In the genomic region with DNA sequence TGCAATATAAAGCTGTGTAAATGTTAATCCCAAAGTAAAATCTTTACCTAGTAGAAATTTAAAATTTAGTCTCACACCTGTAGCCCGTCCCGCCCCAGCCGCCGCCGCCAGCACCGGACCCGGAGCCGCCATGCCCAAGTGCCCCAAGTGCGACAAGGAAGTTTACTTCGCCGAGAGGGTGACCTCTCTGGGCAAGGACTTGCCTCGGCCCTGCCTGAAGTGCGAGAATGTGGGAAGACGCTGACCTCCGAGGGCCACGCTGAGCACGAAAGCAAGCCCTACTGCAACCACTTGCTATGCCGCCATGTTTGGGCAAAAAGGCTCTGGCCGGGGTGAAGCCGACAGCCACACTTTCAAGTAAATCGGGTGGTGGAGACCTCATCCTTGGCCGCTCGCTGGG, we compare ENCODE assay signal across 26 cellular contexts. TPM values are rescaled to one million over a fixed set of nuclear protein-coding genes. Genes with fewer than 3 reads are reported as not detected.
DNase-seq lines count a peak whose midpoint lies in the region; ATAC-seq, FAIRE-seq and TF ChIP-seq lines count a peak whose summit lies in the region.
"Had no signal": no experiment of that assay in that cellular context is flagged by ENCODE, and none has a peak within 500 bp of the region (broad histone marks: within the 10 kb centered on the region; RNA-seq: fewer than 3 reads in every experiment).

No MANE protein-coding gene starts in this region.

- DNase-seq in H7 (peak; percentile 34), K562 (ENCODE audit: extremely low read depth in 1 of 4, low spot score in 3 of 4) (no peak), iPS-NIHi7 (ENCODE audit: extremely low spot score) (peak; percentile 11), spleen (peak; percentile 53), kidney glomerular epithelial cell (lab: John Stamatoyannopoulos, UW) (no peak), NCI-H1436 treated with DMSO at 0.1 percent for 48 hours (lab: John Stamatoyannopoulos, UW) (no peak), mucosa of descending colon (no peak)
- DNase-seq: 8988T; ACHN; AML-193; BE2C; CD4-positive, alpha-beta T cell; CD8-positive, alpha-beta memory T cell; DMS 273 treated with DMSO at 0.1 percent for 48 hours; DMS79; EL; GDM1; GOT3; HFFc6 had no signal

- ATAC-seq in K562 (peak; percentile 57), GM19324 (IDR thresholded peaks at IDR 0.05; ENCODE audit: low FRiP score, unreplicated experiment) (no peak), mucosa of descending colon (no peak)
- ATAC-seq: A549, GM12878 had no signal

- POLR2A ChIA-PET in K562 (lab: Yijun Ruan, JAX) = interaction anchor here (1.0 kb wide), 1 partner anchor 72 kb away, joined by 3 read pairs; no protein-coding TSS in a partner anchor

- H3K27ac ChIP-seq in K562 (ENCODE audit: extremely low read depth, low read depth, low read length) (no peak overlapping the region), spleen (no peak overlapping the region)
- H3K27ac ChIP-seq: A549; BLaER1 treated with 17β-estradiol and CSF1 and Interleukin-3, amounts not matched to agents 10 nM and 100 nM had no signal

- H3K36me3 ChIP-seq in H7 (replicated peaks; ENCODE audit: control insufficient read depth, insufficient read depth, low read length) (no peaks in the 10 kb centered on the region), K562 (ENCODE audit: control insufficient read depth, insufficient read depth, low read length) (no peaks in the 10 kb centered on the region), spleen (no peaks in the 10 kb centered on the region), mucosa of descending colon (ENCODE audit: low read depth) (no peaks in the 10 kb centered on the region)
- H3K36me3 ChIP-seq: BE2C; BLaER1 treated with 17β-estradiol and CSF1 and Interleukin-3, amounts not matched to agents 10 nM and 100 nM; HAP-1 had no signal

- peak overlapping the region in 1 of 2 experiments; percentile 49; a peak in 2 of 4 replicates for H3K9ac ChIP-seq in K562 (ENCODE audit: insufficient read depth in 1 of 2, low read depth in 2 of 2, low read length in 2 of 2)
- H3K9ac ChIP-seq: BLaER1 treated with 17β-estradiol and CSF1 and Interleukin-3, amounts not matched to agents 10 nM and 100 nM had no signal

- H3K27me3 ChIP-seq in H7 (ENCODE audit: control insufficient read depth, insufficient read depth, low read length) = no peaks in the 10 kb centered on the region
- H3K27me3 ChIP-seq in K562 (ENCODE audit: control insufficient read depth in 2 of 2, insufficient read depth in 2 of 2, low read length in 2 of 2) = peaks cover 8 to 10% of the 10 kb centered on the region in 2 experiments; a peak in 3 of 5 replicates
- no peaks in the 10 kb centered on the region for H3K27me3 ChIP-seq in spleen (replicated peaks in 1 of 7)
- H3K27me3 ChIP-seq: BE2C; BLaER1 treated with 17β-estradiol and CSF1 and Interleukin-3, amounts not matched to agents 10 nM and 100 nM had no signal

- H4K20me1 ChIP-seq in K562 (replicated peaks; ENCODE audit: control insufficient read depth, insufficient read depth, low read length) = no peaks in the 10 kb centered on the region
- H4K20me1 ChIP-seq: BLaER1 treated with 17β-estradiol and CSF1 and Interleukin-3, amounts not matched to agents 10 nM and 100 nM had no signal

- no TSS peak for BruUV-seq in K562 (replicated peaks; lab: Mats Ljungman, UMichigan)

- no peaks in the 10 kb centered on the region for H3K9me3 ChIP-seq in K562 (replicated peaks; ENCODE audit: control insufficient read depth, insufficient read depth, low read depth, low read length)
- H3K9me3 ChIP-seq in spleen = no peaks in the 10 kb centered on the region
- H3K9me3 ChIP-seq in mucosa of descending colon = no peaks in the 10 kb centered on the region
- H3K9me3 ChIP-seq: A549, BE2C, HAP-1 had no signal

- in situ Hi-C loops in K562 (cut with MboI) = no loop called here

- WGBS in K562 (ENCODE audit: insufficient coverage, low coverage, missing lambda C conversion rate) = 22% methylated on average over 23 of the region's 23 CpGs
- 91 to 97% (median 95%) methylated on average over 23 of the region's 23 CpGs for WGBS in spleen, 5 donors

- no peak for TF ChIP-seq RAD21 in K562 (CRISPR knock-in tag; conservative IDR thresholded peaks at IDR 0.05 in 1 of 2, IDR thresholded peaks at IDR 0.05 in 1 of 2)

- TF ChIP-seq EP300 in K562 (IDR thresholded peaks at IDR 0.05; ENCODE audit: low read length) = no peak

- TF ChIP-seq CTCF in K562 (IDR thresholded peaks at IDR 0.05 in 2 of 3, conservative IDR thresholded peaks at IDR 0.05 in 1 of 3; ENCODE audit: insufficient read depth in 2 of 3, low read depth in 1 of 3, low read length in 3 of 3) (no peak), spleen (IDR thresholded peaks at IDR 0.05 in 8 of 11, conservative IDR thresholded peaks at IDR 0.05 in 3 of 11) (no peak), mucosa of descending colon (IDR thresholded peaks at IDR 0.05) (no peak)

- no peak for TF ChIP-seq POLR2A in K562 (conservative IDR thresholded peaks at IDR 0.05)
- TF ChIP-seq POLR2A in spleen (IDR thresholded peaks at IDR 0.05) = no peak

- no peaks in the 10 kb centered on the region for H3K79me2 ChIP-seq in K562 (ENCODE audit: control insufficient read depth, insufficient read depth, low read length)

- FAIRE-seq in K562 (lab: Jason Lieb, UNC) = no peak
- FAIRE-seq: A549, D721Med, GM12878, GM19239 had no signal

- CTCF ChIA-PET in K562 (lab: Yijun Ruan, JAX; ENCODE audit: low intra/inter-chr PET ratio) = no interaction called here

- intact Hi-C loops in K562 (cut with micrococcal nuclease) (no loop called here), spleen (cut with DNase I; ENCODE audit: low total_unique reads) (no loop called here), mucosa of descending colon (cut with DNase I, micrococcal nuclease) (no loop called here)

- H3K9me1 ChIP-seq in K562 (ENCODE audit: control insufficient read depth, insufficient read depth, low read length) = no peaks in the 10 kb centered on the region

- H3K4me2 ChIP-seq in K562 (ENCODE audit: insufficient read depth, low read length) = no peak overlapping the region
- H3K4me2 ChIP-seq: A549; BLaER1 treated with 17β-estradiol and CSF1 and Interleukin-3, amounts not matched to agents 10 nM and 100 nM had no signal

- H3K4me1 ChIP-seq in K562 (replicated peaks in 1 of 2; ENCODE audit: control insufficient read depth in 2 of 2, insufficient read depth in 2 of 2, low read length in 2 of 2) = peaks cover 0 to 5% of the 10 kb centered on the region in 2 experiments; a peak in 2 of 5 replicates
- H3K4me1 ChIP-seq in spleen = no peaks in the 10 kb centered on the region
- H3K4me1 ChIP-seq in mucosa of descending colon (ENCODE audit: low read depth) = no peaks in the 10 kb centered on the region
- H3K4me1 ChIP-seq: A549, BE2C, HAP-1 had no signal

- H3K4me3 ChIP-seq in H7 (ENCODE audit: insufficient read depth, low read depth, low read length) (no peak overlapping the region), K562 (no peak overlapping the region), spleen (no peak overlapping the region), mucosa of descending colon (no peak overlapping the region)
- H3K4me3 ChIP-seq: A549; BLaER1 treated with 17β-estradiol and CSF1 and Interleukin-3, amounts not matched to agents 10 nM and 100 nM; GM12878; HAP-1 had no signal

- H2AFZ ChIP-seq in K562 (ENCODE audit: low read depth, low read length) = peak overlapping the region; percentile 49

TF ChIP-seq in K562, 482 proteins besides CTCF, POLR2A, EP300 and RAD21:
- TF ChIP-seq YY1 (IDR thresholded peaks at IDR 0.05; ENCODE audit: borderline replicate concordance in 1 of 3, control insufficient read depth in 1 of 3, extremely low read depth in 1 of 3, insufficient read depth in 3 of 3, insufficient read length in 1 of 3, insufficient replicate concordance in 2 of 3, low read depth in 1 of 3, low read length in 2 of 3) (peak in 1 of 3 experiments; percentile 59), ILF3 (IDR thresholded peaks at IDR 0.05; ENCODE audit: borderline replicate concordance) (no peak)

RNA-seq across cellular contexts. Expression of a gene that starts 22.1 kb away (rescaled TPM):
- total RNA-seq in H7 (2014; rRNA removed; shearing (Covaris generic)) = 81.2 and 151 TPM in 2 replicates
- total RNA-seq in K562 (2011; cell fraction: chromatin; rRNA removed; ENCODE audit: low replicate concordance) = 34.4 and 197 TPM in 2 replicates
- 11.8 and 19.3 TPM in 2 replicates for total RNA-seq in K562 (2011; cell fraction: nucleolus; rRNA removed)
- 35.7 and 45.5 TPM in 2 replicates for total RNA-seq in K562 (2011; cell fraction: nucleoplasm; rRNA removed)
- total RNA-seq in K562 (2014; rRNA removed) = 107 and 130 TPM in 2 replicates
- total RNA-seq in K562 (2014; rRNA removed; fragmentation: Illumina TruSeq; extraction: Trizol) = 159 and 195 TPM in 2 replicates
- total RNA-seq in K562 (2015; rRNA removed; fragmentation: Illumina TruSeq; extraction: Trizol) = 179 and 186 TPM in 2 replicates
- total RNA-seq in K562 (2021) = 131 and 159 TPM in 2 replicates
- 66.0 and 103 TPM in 2 replicates for polyA plus RNA-seq in K562 (2011; rRNA removed)
- 8.5 and 26.9 TPM in 2 replicates for polyA plus RNA-seq in K562 (2011; cell fraction: cytosol; rRNA removed)
- polyA plus RNA-seq in K562 (2011; cell fraction: nucleus; rRNA removed) = 26.6 and 45.8 TPM in 2 replicates
- polyA plus RNA-seq in K562 (2012) = 115 and 117 TPM in 2 replicates
- 141 and 166 TPM in 2 replicates for polyA plus RNA-seq in K562 (2014; fragmentation: Illumina TruSeq; extraction: Trizol)
- 10 to 100 TPM; 45.3 to 57.8 TPM for polyA plus RNA-seq in K562 (2014; fragmentation: Nextera tagmentation; extraction: Ambion mirVana)
- polyA plus RNA-seq in K562 (2014; rRNA removed) = 102 and 134 TPM in 2 replicates
- 154 and 181 TPM in 2 replicates for polyA minus RNA-seq in K562 (2011; rRNA and poly(A)+ RNA removed)
- 55.0 and 70.0 TPM in 2 replicates for polyA minus RNA-seq in K562 (2011; cell fraction: cytosol; rRNA and poly(A)+ RNA removed)
- 46.3 and 98.4 TPM in 2 replicates for polyA minus RNA-seq in K562 (2011; cell fraction: nucleus; rRNA and poly(A)+ RNA removed)
- 100 to 1,000 TPM; 113 to 135 (median 120) TPM for total RNA-seq in spleen
- polyA plus RNA-seq in spleen = 10 to 100 TPM; 56.2 to 67.5 (median 64.9) TPM
- 100 to 1,000 TPM in 1 of 3 donors, 10 to 100 TPM in 2; 72.1 to 111 (median 91.6) TPM for total RNA-seq in mucosa of descending colon

Comparison
In these comparisons a context has a peak if more than half of its experiments do, and no peak if none do; other contexts are left out.
1. DNase-seq: peak in H7 (single experiment), iPS-NIHi7 (single experiment) and spleen (single experiment); none in K562 (0 of 4), kidney glomerular epithelial cell (single experiment), NCI-H1436 treated with DMSO at 0.1 percent for 48 hours (single experiment) and mucosa of descending colon (0 of 3).